ENCODE assay signal across 29 cellular contexts in genomic region chr18:38576349-38576748, GRCh38.
DNase-seq lines count a peak whose midpoint lies in the region; ATAC-seq and TF ChIP-seq lines count a peak whose summit lies in the region.
"Had no signal": no experiment of that assay in that cellular context is flagged by ENCODE, and none has a peak within 500 bp of the region (broad histone marks: within the 10 kb centered on the region; RNA-seq: fewer than 3 reads in every experiment).

No MANE protein-coding gene starts in this region.

- H3K36me3 ChIP-seq in CD4-positive, CD25-positive, alpha-beta regulatory T cell (ENCODE audit: control insufficient read depth, insufficient read depth, low read length) = no peaks in the 10 kb centered on the region
- H3K36me3 ChIP-seq in CD8-positive, alpha-beta memory T cell (ENCODE audit: insufficient read depth, low read length) = no peaks in the 10 kb centered on the region
- H3K36me3 ChIP-seq in A673 (ENCODE audit: insufficient read depth, low read length, poor library complexity, severe bottlenecking) = no peaks in the 10 kb centered on the region
- H3K36me3 ChIP-seq: prostate gland had no signal

- BruUV-seq in A673 (replicated peaks; lab: Mats Ljungman, UMichigan) = no TSS peak

- ATAC-seq in CD4-positive, CD25-positive, alpha-beta regulatory T cell (ENCODE audit: low read depth in 2 of 2) = peak in 1 of 2 donors; percentile 33
- no peak for ATAC-seq in activated naive CD8-positive, alpha-beta T cell treated with anti-CD3 and anti-CD28 coated beads, Interleukin-2, amount 50 U/mL, for 24 hours
- no peak for ATAC-seq in GM19455 (IDR thresholded peaks at IDR 0.05; ENCODE audit: unreplicated experiment)
- ATAC-seq in GM21825 (IDR thresholded peaks at IDR 0.05; ENCODE audit: unreplicated experiment) = no peak
- ATAC-seq: GM23338, HepG2, mucosa of descending colon, sciatic nerve had no signal

- H3K36me3 Mint-ChIP-seq in CD4-positive, CD25-positive, alpha-beta regulatory T cell = no peaks in the 10 kb centered on the region
- H3K36me3 Mint-ChIP-seq in CD8-positive, alpha-beta memory T cell = no peaks in the 10 kb centered on the region
- H3K36me3 Mint-ChIP-seq in T-helper 1 cell treated with Interleukin-12 subunit alpha and Interleukin-12 subunit beta and Interleukin-4 antibody, amounts not matched to agents 30 μg/mL and 1 μg/mL, for 36 hours (ENCODE audit: low read depth) = peaks cover 2% of the 10 kb centered on the region
- no peaks in the 10 kb centered on the region for H3K36me3 Mint-ChIP-seq in activated naive CD8-positive, alpha-beta T cell treated with anti-CD3 and anti-CD28 coated beads, Interleukin-2, amount 50 U/mL, for 24 hours (ENCODE audit: low read depth)
- H3K36me3 Mint-ChIP-seq: type B pancreatic cell had no signal

- peak overlapping the region; percentile 45 for H3K27ac ChIP-seq in CD4-positive, CD25-positive, alpha-beta regulatory T cell (ENCODE audit: insufficient read depth, low read length, poor library complexity, severe bottlenecking)
- H3K27ac ChIP-seq in CD8-positive, alpha-beta memory T cell (ENCODE audit: low read depth, low read length) = no peak overlapping the region
- no peak overlapping the region for H3K27ac ChIP-seq in A673 (ENCODE audit: low read depth, low read length, poor library complexity, severe bottlenecking)
- H3K27ac ChIP-seq: BLaER1, coronary artery, prostate gland had no signal

- CTCF ChIA-PET in CD8-positive, alpha-beta memory T cell (lab: Charles Lee) = no interaction called here
- CTCF ChIA-PET in A673 (lab: Charles Lee) = no interaction called here

- intact Hi-C loops in A673 (cut with micrococcal nuclease; ENCODE audit: unreplicated experiment) = no loop called here

- peak overlapping the region in 3 of 4 donors; percentile 28 to 74 (median 64) for H3K4me3 Mint-ChIP-seq in CD4-positive, CD25-positive, alpha-beta regulatory T cell
- H3K4me3 Mint-ChIP-seq in CD8-positive, alpha-beta memory T cell = peak overlapping the region in 3 of 7 donors; percentile 14 to 61 (median 42)
- peak overlapping the region; percentile 22 for H3K4me3 Mint-ChIP-seq in T-helper 1 cell treated with Interleukin-12 subunit alpha and Interleukin-12 subunit beta and Interleukin-4 antibody, amounts not matched to agents 30 μg/mL and 1 μg/mL, for 36 hours
- no peak overlapping the region for H3K4me3 Mint-ChIP-seq in activated naive CD8-positive, alpha-beta T cell treated with anti-CD3 and anti-CD28 coated beads, Interleukin-2, amount 50 U/mL, for 24 hours
- H3K4me3 Mint-ChIP-seq: GM23338, type B pancreatic cell had no signal

- POLR2A ChIA-PET in CD8-positive, alpha-beta memory T cell (lab: Charles Lee) = no interaction called here
- POLR2A ChIA-PET in A673 (lab: Charles Lee; ENCODE audit: low non-redundant PET) = no interaction called here

- H3K9me3 ChIP-seq in CD4-positive, CD25-positive, alpha-beta regulatory T cell (ENCODE audit: control insufficient read depth in 2 of 2, low read length in 2 of 2) = no peaks in the 10 kb centered on the region
- H3K9me3 ChIP-seq in CD8-positive, alpha-beta memory T cell (ENCODE audit: low read length) = no peaks in the 10 kb centered on the region
- no peaks in the 10 kb centered on the region for H3K9me3 ChIP-seq in A673 (ENCODE audit: low read depth, low read length, poor library complexity, severe bottlenecking)
- H3K9me3 ChIP-seq: prostate gland had no signal

- peaks cover 0 to 6% (median 1%) of the 10 kb centered on the region in 7 donors for H3K9me3 Mint-ChIP-seq in CD4-positive, CD25-positive, alpha-beta regulatory T cell
- peaks cover 0 to 10% (median 5%) of the 10 kb centered on the region in 5 donors for H3K9me3 Mint-ChIP-seq in CD8-positive, alpha-beta memory T cell
- H3K9me3 Mint-ChIP-seq in T-helper 1 cell treated with Interleukin-12 subunit alpha and Interleukin-12 subunit beta and Interleukin-4 antibody, amounts not matched to agents 30 μg/mL and 1 μg/mL, for 36 hours = peaks cover 5% of the 10 kb centered on the region
- H3K9me3 Mint-ChIP-seq in activated naive CD8-positive, alpha-beta T cell treated with anti-CD3 and anti-CD28 coated beads, Interleukin-2, amount 50 U/mL, for 24 hours = no peaks in the 10 kb centered on the region
- H3K9me3 Mint-ChIP-seq: GM23338 had no signal

- H3K27ac Mint-ChIP-seq in CD4-positive, CD25-positive, alpha-beta regulatory T cell = peak overlapping the region; percentile 51 to 82 (median 72)
- peak overlapping the region in 7 of 8 donors; percentile 35 to 91 (median 79) for H3K27ac Mint-ChIP-seq in CD8-positive, alpha-beta memory T cell
- peak overlapping the region; percentile 83 for H3K27ac Mint-ChIP-seq in T-helper 1 cell treated with Interleukin-12 subunit alpha and Interleukin-12 subunit beta and Interleukin-4 antibody, amounts not matched to agents 30 μg/mL and 1 μg/mL, for 36 hours
- peak overlapping the region; percentile 53 for H3K27ac Mint-ChIP-seq in activated naive CD8-positive, alpha-beta T cell treated with anti-CD3 and anti-CD28 coated beads, Interleukin-2, amount 50 U/mL, for 24 hours
- H3K27ac Mint-ChIP-seq: GM23338, type B pancreatic cell had no signal

- H3K4me1 ChIP-seq in CD4-positive, CD25-positive, alpha-beta regulatory T cell (ENCODE audit: control insufficient read depth, insufficient read depth, low read length, poor library complexity, severe bottlenecking) = peaks cover 8% of the 10 kb centered on the region
- H3K4me1 ChIP-seq in CD8-positive, alpha-beta memory T cell (ENCODE audit: insufficient read depth, low read length) = peaks cover 16% of the 10 kb centered on the region
- H3K4me1 ChIP-seq in A673 (ENCODE audit: insufficient read depth, low read length, poor library complexity, severe bottlenecking) = no peaks in the 10 kb centered on the region
- H3K4me1 ChIP-seq: prostate gland had no signal

- no peaks in the 10 kb centered on the region for H3K27me3 ChIP-seq in CD4-positive, CD25-positive, alpha-beta regulatory T cell (ENCODE audit: control insufficient read depth, insufficient read depth, low read length)
- H3K27me3 ChIP-seq in CD8-positive, alpha-beta memory T cell (ENCODE audit: insufficient read depth, low read length, poor library complexity, severe bottlenecking) = no peaks in the 10 kb centered on the region
- no peaks in the 10 kb centered on the region for H3K27me3 ChIP-seq in A673 (replicated peaks; ENCODE audit: insufficient read depth, low read depth, low read length, poor library complexity)
- H3K27me3 ChIP-seq: BLaER1 had no signal

- no peak for TF ChIP-seq CTCF in A673 (conservative IDR thresholded peaks at IDR 0.05; ENCODE audit: low read depth, low read length)

- H3K4me1 Mint-ChIP-seq in CD4-positive, CD25-positive, alpha-beta regulatory T cell = peaks cover 9 to 48% (median 11%) of the 10 kb centered on the region in 4 donors
- peaks cover 0 to 11% (median 10%) of the 10 kb centered on the region in 3 donors for H3K4me1 Mint-ChIP-seq in CD8-positive, alpha-beta memory T cell
- H3K4me1 Mint-ChIP-seq in T-helper 1 cell treated with Interleukin-12 subunit alpha and Interleukin-12 subunit beta and Interleukin-4 antibody, amounts not matched to agents 30 μg/mL and 1 μg/mL, for 36 hours (ENCODE audit: low read depth) = peaks cover 20% of the 10 kb centered on the region
- peaks cover 23% of the 10 kb centered on the region for H3K4me1 Mint-ChIP-seq in activated naive CD8-positive, alpha-beta T cell treated with anti-CD3 and anti-CD28 coated beads, Interleukin-2, amount 50 U/mL, for 24 hours
- H3K4me1 Mint-ChIP-seq: GM23338 had no signal

- peak overlapping the region; percentile 8 for H3K4me3 ChIP-seq in CD4-positive, CD25-positive, alpha-beta regulatory T cell (ENCODE audit: low read depth, low read length)
- no peak overlapping the region for H3K4me3 ChIP-seq in CD8-positive, alpha-beta memory T cell (ENCODE audit: low read length)
- H3K4me3 ChIP-seq in A673 (ENCODE audit: low read depth, low read length, poor library complexity, severe bottlenecking) = no peak overlapping the region
- H3K4me3 ChIP-seq: BLaER1, coronary artery, GM23338, lung, mucosa of descending colon, prostate gland had no signal

- H3K27me3 Mint-ChIP-seq in CD4-positive, CD25-positive, alpha-beta regulatory T cell = no peaks in the 10 kb centered on the region
- H3K27me3 Mint-ChIP-seq in CD8-positive, alpha-beta memory T cell = no peaks in the 10 kb centered on the region
- no peaks in the 10 kb centered on the region for H3K27me3 Mint-ChIP-seq in T-helper 1 cell treated with Interleukin-12 subunit alpha and Interleukin-12 subunit beta and Interleukin-4 antibody, amounts not matched to agents 30 μg/mL and 1 μg/mL, for 36 hours (ENCODE audit: low read depth)
- H3K27me3 Mint-ChIP-seq in activated naive CD8-positive, alpha-beta T cell treated with anti-CD3 and anti-CD28 coated beads, Interleukin-2, amount 50 U/mL, for 24 hours = no peaks in the 10 kb centered on the region
- H3K27me3 Mint-ChIP-seq: type B pancreatic cell had no signal

- peak in 1 of 3 donors; percentile 58 for DNase-seq in CD4-positive, CD25-positive, alpha-beta regulatory T cell
- peak in 1 of 5 donors; percentile 10 for DNase-seq in CD8-positive, alpha-beta memory T cell
- DNase-seq in activated naive CD8-positive, alpha-beta T cell treated with anti-CD3 and anti-CD28 coated beads, Interleukin-2, amount 50 U/mL, for 24 hours = no peak
- DNase-seq in A673 (ENCODE audit: low spot score) = no peak
- DNase-seq: activated CD4-positive, alpha-beta T cell treated with anti-CD3 and anti-CD28 coated beads, Interleukin-2, amount 50 U/mL, for 4 hours; activated gamma-delta T cell; anterior cingulate cortex; Calu3; head of caudate nucleus; mucosa of descending colon; NCI-H1092 treated with DMSO at 0.1 percent for 48 hours; NCI-H187 treated with DMSO at 0.1 percent for 48 hours; NCI-H2171 treated with DMSO at 0.1 percent for 48 hours; NCI-H524 treated with DMSO at 0.1 percent for 48 hours; SIG-M5; stimulated activated CD4-positive, alpha-beta T cell treated with anti-CD3 and anti-CD28 coated beads, Interleukin-12 subunit alpha, Interleukin-12 subunit beta, amount 100 ng/mL, for 4 hours; stimulated activated CD4-positive, alpha-beta T cell treated with anti-CD3 and anti-CD28 coated beads, Interleukin-4, amount 100 ng/mL, for 1 hour; substantia nigra had no signal
